ENCODE assay signal across 1 cellular context in the genomic region with DNA sequence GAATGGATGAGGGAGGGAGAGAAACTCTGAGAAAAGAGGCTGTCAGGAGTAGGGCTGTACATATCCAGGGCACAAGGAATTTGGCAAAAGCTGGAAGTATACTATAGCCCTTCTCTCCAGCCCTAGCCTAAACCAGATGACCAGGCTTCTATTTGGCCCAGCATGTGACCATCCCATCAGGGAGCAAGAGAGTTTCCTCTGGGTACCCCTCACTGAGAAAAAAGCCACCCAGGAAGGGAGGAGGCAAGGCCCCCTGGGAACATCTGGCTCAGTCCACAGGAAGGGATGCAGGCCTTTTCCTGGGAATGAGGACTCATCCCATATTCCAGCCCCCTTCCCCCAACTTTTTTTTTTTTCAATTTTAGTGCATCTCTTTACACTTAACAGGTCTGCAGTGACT.
TF ChIP-seq lines count a peak whose summit lies in the region.

No MANE protein-coding gene starts in this region.

TF ChIP-seq in IMR-90, 13 proteins besides CTCF, POLR2A, EP300 and RAD21 (continued from another document):
- TF ChIP-seq, protein P1, sequence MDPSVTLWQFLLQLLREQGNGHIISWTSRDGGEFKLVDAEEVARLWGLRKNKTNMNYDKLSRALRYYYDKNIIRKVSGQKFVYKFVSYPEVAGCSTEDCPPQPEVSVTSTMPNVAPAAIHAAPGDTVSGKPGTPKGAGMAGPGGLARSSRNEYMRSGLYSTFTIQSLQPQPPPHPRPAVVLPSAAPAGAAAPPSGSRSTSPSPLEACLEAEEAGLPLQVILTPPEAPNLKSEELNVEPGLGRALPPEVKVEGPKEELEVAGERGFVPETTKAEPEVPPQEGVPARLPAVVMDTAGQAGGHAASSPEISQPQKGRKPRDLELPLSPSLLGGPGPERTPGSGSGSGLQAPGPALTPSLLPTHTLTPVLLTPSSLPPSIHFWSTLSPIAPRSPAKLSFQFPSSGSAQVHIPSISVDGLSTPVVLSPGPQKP (IDR thresholded peaks at IDR 0.05; ENCODE audit: borderline replicate concordance, low read depth, low read length): no peak
- TF ChIP-seq CEBPB (IDR thresholded peaks at IDR 0.05; ENCODE audit: low read depth, low read length): no peak
- TF ChIP-seq FOS (IDR thresholded peaks at IDR 0.05; ENCODE audit: low read depth, low read length): no peak
- TF ChIP-seq RCOR1 (IDR thresholded peaks at IDR 0.05; ENCODE audit: insufficient replicate concordance, low read length): no peak
- TF ChIP-seq, protein P2, sequence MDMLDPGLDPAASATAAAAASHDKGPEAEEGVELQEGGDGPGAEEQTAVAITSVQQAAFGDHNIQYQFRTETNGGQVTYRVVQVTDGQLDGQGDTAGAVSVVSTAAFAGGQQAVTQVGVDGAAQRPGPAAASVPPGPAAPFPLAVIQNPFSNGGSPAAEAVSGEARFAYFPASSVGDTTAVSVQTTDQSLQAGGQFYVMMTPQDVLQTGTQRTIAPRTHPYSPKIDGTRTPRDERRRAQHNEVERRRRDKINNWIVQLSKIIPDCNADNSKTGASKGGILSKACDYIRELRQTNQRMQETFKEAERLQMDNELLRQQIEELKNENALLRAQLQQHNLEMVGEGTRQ (IDR thresholded peaks at IDR 0.05; ENCODE audit: low read depth, low read length): no peak
- TF ChIP-seq RFX5 (IDR thresholded peaks at IDR 0.05; ENCODE audit: low read depth, low read length): no peak
- no peak for TF ChIP-seq CHD1 (IDR thresholded peaks at IDR 0.05; ENCODE audit: low read depth, low read length)
- no peak for TF ChIP-seq BHLHE40 (IDR thresholded peaks at IDR 0.05; ENCODE audit: low read depth, low read length)
